ENCODE assay signal across 1 cellular context in the genomic region with DNA sequence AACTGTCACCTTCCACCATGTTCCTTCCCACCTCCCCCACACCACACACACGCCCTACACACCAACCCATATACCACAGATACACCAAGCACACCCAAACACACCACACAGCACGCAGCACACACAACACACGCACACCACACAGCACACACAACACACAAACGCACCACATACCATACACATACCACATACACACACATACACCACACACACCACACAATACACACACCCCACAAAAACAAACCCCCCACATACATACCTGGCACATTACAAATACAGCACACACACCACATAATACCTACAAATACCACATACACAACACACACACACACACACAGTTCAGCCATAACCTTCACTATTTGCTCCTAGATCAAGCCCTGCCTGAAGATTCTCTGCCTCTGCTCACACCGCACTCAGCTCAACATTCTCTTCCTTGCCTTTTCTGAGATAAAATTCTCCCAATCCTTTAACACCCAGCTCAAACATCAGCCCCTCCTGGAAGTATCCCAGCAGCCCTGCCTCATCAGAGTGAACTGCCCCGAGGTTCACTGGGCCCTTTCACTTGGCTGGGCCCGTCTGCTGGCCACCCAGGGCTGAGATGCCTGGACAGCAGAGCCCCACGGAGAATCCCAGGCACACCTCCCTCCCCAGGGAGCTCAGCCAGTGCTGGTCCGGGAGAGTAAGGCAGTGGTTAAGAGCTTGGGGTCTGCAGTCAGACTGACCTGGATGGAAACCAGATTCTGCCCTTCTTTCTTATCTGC.
TF ChIP-seq lines count a peak whose summit lies in the region.

No MANE protein-coding gene starts in this region.

TF ChIP-seq in H1, 55 proteins besides CTCF, POLR2A, EP300 and RAD21:
- TF ChIP-seq RNF2 (IDR thresholded peaks at IDR 0.05; ENCODE audit: borderline replicate concordance, low read depth, low read length, missing control alignments, poor library complexity, severe bottlenecking), result no peak
- TF ChIP-seq BCL11A (IDR thresholded peaks at IDR 0.05; ENCODE audit: low read depth in 2 of 2, low read length in 2 of 2), result no peak
- TF ChIP-seq SUZ12 (IDR thresholded peaks at IDR 0.05; ENCODE audit: low read length), result no peak
- TF ChIP-seq, protein P1, sequence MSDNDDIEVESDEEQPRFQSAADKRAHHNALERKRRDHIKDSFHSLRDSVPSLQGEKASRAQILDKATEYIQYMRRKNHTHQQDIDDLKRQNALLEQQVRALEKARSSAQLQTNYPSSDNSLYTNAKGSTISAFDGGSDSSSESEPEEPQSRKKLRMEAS (IDR thresholded peaks at IDR 0.05), result no peak
